Comparison of ENCODE assay signal across 8 cellular contexts in genomic region chr11:76379811-76380160, GRCh38. TPM values are rescaled to one million over a fixed set of nuclear protein-coding genes. Genes with fewer than 3 reads are reported as not detected.
DNase-seq lines count a peak whose midpoint lies in the region; ATAC-seq, FAIRE-seq and TF ChIP-seq lines count a peak whose summit lies in the region.

No MANE protein-coding gene starts in this region.

- H3K27ac ChIP-seq in right atrium auricular region, result peak overlapping the region in 1 of 2 donors; percentile 81

- H3K4me1 ChIP-seq in right atrium auricular region, result peaks cover 0 to 40% of the 10 kb centered on the region in 2 donors
- peaks cover 21% of the 10 kb centered on the region for H3K4me1 ChIP-seq in mucosa of stomach (ENCODE audit: control insufficient read depth, insufficient read depth, low read length)

- no peaks in the 10 kb centered on the region for H3K27me3 ChIP-seq in right atrium auricular region
- no peaks in the 10 kb centered on the region for H3K27me3 ChIP-seq in bronchial epithelial cell (ENCODE audit: control insufficient read depth, insufficient read depth, low read length)
- H3K27me3 ChIP-seq in mucosa of stomach (ENCODE audit: control insufficient read depth, insufficient read depth, low read length), result no peaks in the 10 kb centered on the region

- no peak for TF ChIP-seq CTCF in right atrium auricular region (IDR thresholded peaks at IDR 0.05)
- no peak for TF ChIP-seq CTCF in bronchial epithelial cell (IDR thresholded peaks at IDR 0.05; ENCODE audit: insufficient read depth, low read length, severe bottlenecking)

- ATAC-seq in HG03378 (IDR thresholded peaks at IDR 0.05; ENCODE audit: unreplicated experiment), result no peak

- intact Hi-C loops in cardiac septum (cut with DNase I), result loop anchor here (2.0 to 5.0 kb wide), 2 partner anchors 142 to 173 kb away; partner anchors contain the start of gene WNT11

- DNase-seq in right atrium auricular region (ENCODE audit: low spot score), result no peak
- DNase-seq in cardiac septum (ENCODE audit: low spot score), result no peak
- DNase-seq in bronchial epithelial cell (ENCODE audit: low read depth), result no peak
- DNase-seq in occipital lobe (lab: John Stamatoyannopoulos, UW), result no peak
- no peak for DNase-seq in NCI-H1105 (lab: John Stamatoyannopoulos, UW)
- no peak for DNase-seq in GDM1 (lab: John Stamatoyannopoulos, UW)

- H3K36me3 ChIP-seq in right atrium auricular region, result no peaks in the 10 kb centered on the region
- H3K36me3 ChIP-seq in bronchial epithelial cell (ENCODE audit: control insufficient read depth, insufficient read depth, low read length), result no peaks in the 10 kb centered on the region
- H3K36me3 ChIP-seq in mucosa of stomach (ENCODE audit: control insufficient read depth, insufficient read depth, low read length), result no peaks in the 10 kb centered on the region

- no peaks in the 10 kb centered on the region for H3K9me3 ChIP-seq in right atrium auricular region
- H3K9me3 ChIP-seq in mucosa of stomach (ENCODE audit: control insufficient read depth, low read length), result no peaks in the 10 kb centered on the region

- H3K4me3 ChIP-seq in right atrium auricular region (peak overlapping the region; percentile 66 to 95), bronchial epithelial cell (ENCODE audit: low read depth, low read length) (peak overlapping the region; percentile 83), mucosa of stomach (ENCODE audit: low read length) (peak overlapping the region; percentile 21)

- H3K9ac ChIP-seq in mucosa of stomach (ENCODE audit: low read length), result peak overlapping the region; percentile 45

- no peak for FAIRE-seq in bronchial epithelial cell (lab: Jason Lieb, UNC)

RNA-seq across cellular contexts. Expression of gene THAP12, which starts 1.1 kb away (rescaled TPM):
- total RNA-seq in right atrium auricular region (10 to 100 TPM; 15.1 to 16.2 TPM), cardiac septum (25.8 TPM), bronchial epithelial cell (35.3 and 42.9 TPM in 2 replicates), occipital lobe (83.1 TPM)

RNA-seq across cellular contexts. Expression of gene GVQW3, which starts 1.3 kb away (rescaled TPM):
- total RNA-seq in right atrium auricular region, result under 1 TPM; 0.89 to 0.90 TPM
- 0.97 TPM for total RNA-seq in cardiac septum
- total RNA-seq in bronchial epithelial cell, result 0.26 TPM in 2 replicates
- total RNA-seq in occipital lobe, result 19.2 TPM

Comparison
In these comparisons a context has a peak if more than half of its experiments do, and no peak if none do; other contexts are left out.
1. H3K4me3 ChIP-seq: peak in every context shown above with its lines; median percentile 83 in bronchial epithelial cell; 80 in right atrium auricular region; 21 in mucosa of stomach.
2. RNA of gene GVQW3, which starts 1.3 kb away (total RNA-seq): 19.2 TPM in occipital lobe (single experiment); 0.97 TPM in cardiac septum (single experiment), 0.89 to 0.90 TPM in right atrium auricular region and 0.26 TPM in bronchial epithelial cell; every median in the first group is over 10 times any median in the second.